1 cellular context compared by ENCODE assay signal in genomic region chr9:105064248-105065118, GRCh38.
TF ChIP-seq lines count a peak whose summit lies in the region.

No MANE protein-coding gene starts in this region.

TF ChIP-seq in SK-N-SH treated with all-trans-retinoic acid at 6 μM for 48 hours, 23 proteins besides CTCF, POLR2A, EP300 and RAD21 (continued from another document):
- TF ChIP-seq, protein P1, sequence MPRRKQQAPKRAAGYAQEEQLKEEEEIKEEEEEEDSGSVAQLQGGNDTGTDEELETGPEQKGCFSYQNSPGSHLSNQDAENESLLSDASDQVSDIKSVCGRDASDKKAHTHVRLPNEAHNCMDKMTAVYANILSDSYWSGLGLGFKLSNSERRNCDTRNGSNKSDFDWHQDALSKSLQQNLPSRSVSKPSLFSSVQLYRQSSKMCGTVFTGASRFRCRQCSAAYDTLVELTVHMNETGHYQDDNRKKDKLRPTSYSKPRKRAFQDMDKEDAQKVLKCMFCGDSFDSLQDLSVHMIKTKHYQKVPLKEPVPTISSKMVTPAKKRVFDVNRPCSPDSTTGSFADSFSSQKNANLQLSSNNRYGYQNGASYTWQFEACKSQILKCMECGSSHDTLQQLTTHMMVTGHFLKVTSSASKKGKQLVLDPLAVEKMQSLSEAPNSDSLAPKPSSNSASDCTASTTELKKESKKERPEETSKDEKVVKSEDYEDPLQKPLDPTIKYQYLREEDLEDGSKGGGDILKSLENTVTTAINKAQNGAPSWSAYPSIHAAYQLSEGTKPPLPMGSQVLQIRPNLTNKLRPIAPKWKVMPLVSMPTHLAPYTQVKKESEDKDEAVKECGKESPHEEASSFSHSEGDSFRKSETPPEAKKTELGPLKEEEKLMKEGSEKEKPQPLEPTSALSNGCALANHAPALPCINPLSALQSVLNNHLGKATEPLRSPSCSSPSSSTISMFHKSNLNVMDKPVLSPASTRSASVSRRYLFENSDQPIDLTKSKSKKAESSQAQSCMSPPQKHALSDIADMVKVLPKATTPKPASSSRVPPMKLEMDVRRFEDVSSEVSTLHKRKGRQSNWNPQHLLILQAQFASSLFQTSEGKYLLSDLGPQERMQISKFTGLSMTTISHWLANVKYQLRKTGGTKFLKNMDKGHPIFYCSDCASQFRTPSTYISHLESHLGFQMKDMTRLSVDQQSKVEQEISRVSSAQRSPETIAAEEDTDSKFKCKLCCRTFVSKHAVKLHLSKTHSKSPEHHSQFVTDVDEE (CRISPR knock-in tag; IDR thresholded peaks at IDR 0.05) = peak; percentile 64; the same call in 1 of the 2 replicates
- TF ChIP-seq ZNF565 (CRISPR knock-in tag; conservative IDR thresholded peaks at IDR 0.05; ENCODE audit: low read depth) = no peak
- TF ChIP-seq ISL1 (CRISPR knock-in tag; IDR thresholded peaks at IDR 0.05) = peak; percentile 25
- peak; percentile 57; the same call in 1 of the 2 replicates for TF ChIP-seq OSR1 (CRISPR knock-in tag; IDR thresholded peaks at IDR 0.05)
- TF ChIP-seq PPARA (CRISPR knock-in tag; IDR thresholded peaks at IDR 0.05; ENCODE audit: borderline replicate concordance) = no peak
- no peak for TF ChIP-seq ZNF8 (CRISPR knock-in tag; IDR thresholded peaks at IDR 0.05)
- TF ChIP-seq RARB (CRISPR knock-in tag; IDR thresholded peaks at IDR 0.05) = no peak
- TF ChIP-seq SNAI2 (CRISPR knock-in tag; IDR thresholded peaks at IDR 0.05) = peak; percentile 95
- no peak for TF ChIP-seq ESRRG (CRISPR knock-in tag; IDR thresholded peaks at IDR 0.05)
